ENCODE assay signal across 29 cellular contexts in genomic region chr1:186930248-186930647, GRCh38.
"Had no signal": no experiment of that assay in that cellular context is flagged by ENCODE, and none has a peak within 500 bp of the region (broad histone marks: within the 10 kb centered on the region; RNA-seq: fewer than 3 reads in every experiment).

No MANE protein-coding gene starts in this region.

- H3K36me3 ChIP-seq: left lung, lower lobe of right lung, pancreas, prostate gland, uterus had no signal

- ATAC-seq: activated CD8-positive, alpha-beta memory T cell treated with anti-CD3 and anti-CD28 coated beads, Interleukin-2, amount 10 ng/mL, durations not matched to agents 7 days and 5 days; activated CD8-positive, alpha-beta T cell treated with anti-CD3 and anti-CD28 coated beads, Interleukin-2, amount 10 ng/mL, durations not matched to agents 7 days and 5 days; activated T-cell treated with anti-CD3 and anti-CD28 coated beads, Interleukin-2, amount 50 U/mL, for 72 hours; effector memory CD8-positive, alpha-beta T cell; left lung; lower lobe of right lung; naive thymus-derived CD8-positive, alpha-beta T cell; pancreas; sciatic nerve; stimulated activated memory B cell treated with anti-CD40 and anti-IgM and Interleukin-4, amounts not matched to agents 10 μg/mL and 1 μg/mL and 100 μg/mL, for 72 hours; stimulated activated naive CD8-positive, alpha-beta T cell treated with anti-CD3 and anti-CD28 coated beads, Interleukin-15, amount 100 ng/mL, for 72 hours had no signal

- H3K4me3 ChIP-seq: left lung, lower lobe of right lung, pancreas, prostate gland, skin epidermis, uterus had no signal

- H3K4me1 ChIP-seq: left lung, lower lobe of right lung, pancreas, prostate gland, uterus had no signal

- DNase-seq: activated B cell treated with CpG ODN at 0.5 μM for 24 hours; activated CD8-positive, alpha-beta memory T cell treated with anti-CD3 and anti-CD28 coated beads, Interleukin-2, amount 10 ng/mL, durations not matched to agents 7 days and 5 days; activated CD8-positive, alpha-beta T cell treated with anti-CD3 and anti-CD28 coated beads, Interleukin-2, amount 10 ng/mL, durations not matched to agents 7 days and 5 days; activated effector memory CD4-positive, alpha-beta T cell treated with Interleukin-2 at 50 U/mL for 16 hours; activated naive CD4-positive, alpha-beta T cell treated with Interleukin-2 at 50 U/mL for 16 hours; activated naive CD8-positive, alpha-beta T cell treated with anti-CD3 and anti-CD28 coated beads for 36 hours; activated T-cell treated with anti-CD3 and anti-CD28 coated beads, Interleukin-2, amount 50 U/mL, for 72 hours; amniotic stem cell; caudate nucleus; cortex of kidney; effector memory CD8-positive, alpha-beta T cell; erythroblast; foreskin melanocyte; left lung; lower lobe of right lung; mesenchymal stem cell; naive thymus-derived CD8-positive, alpha-beta T cell; nucleus accumbens; pancreas; retina; stimulated activated CD4-positive, alpha-beta T cell treated with anti-CD3 and anti-CD28 coated beads, Interleukin-4, amount 100 ng/mL, for 4 hours; stimulated activated CD8-positive, alpha-beta memory T cell treated with anti-CD3 and anti-CD28 coated beads, Interleukin-4, amount 100 ng/mL, for 48 hours; stimulated activated naive CD8-positive, alpha-beta T cell treated with anti-CD3 and anti-CD28 coated beads, Interleukin-15, amount 100 ng/mL, for 72 hours; substantia nigra; uterus had no signal

- H3K27ac ChIP-seq: left lung, lower lobe of right lung, pancreas, prostate gland, skin epidermis, uterus had no signal

- H3K9me3 ChIP-seq: left lung, lower lobe of right lung, pancreas, prostate gland, uterus had no signal

- H3K27me3 ChIP-seq: left lung, pancreas, uterus had no signal
